13 cellular contexts compared by ENCODE assay signal in the genomic region with DNA sequence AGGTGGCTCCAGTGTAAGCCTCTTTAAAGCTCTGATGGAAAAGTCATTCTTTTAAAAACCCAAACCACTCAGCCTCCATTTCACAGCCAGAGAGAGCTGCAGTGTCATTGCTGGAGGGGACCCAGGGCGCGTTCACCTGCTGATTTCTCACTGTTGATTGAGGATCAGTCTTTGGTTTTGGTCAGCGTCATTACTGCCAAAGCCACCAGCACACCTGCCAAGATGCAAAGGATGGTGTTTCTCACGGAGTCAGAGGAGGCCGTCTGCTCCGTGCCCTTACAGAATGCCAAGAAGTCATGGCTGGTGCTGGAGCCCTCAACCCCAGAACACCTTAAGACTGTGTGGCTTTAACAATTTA. TPM values are rescaled to one million over a fixed set of nuclear protein-coding genes. Genes with fewer than 3 reads are reported as not detected.
A peak's percentile ranks its signal among the peaks of the same experiment; 100 is the strongest.
DNase-seq lines count a peak whose midpoint lies in the region; ATAC-seq and TF ChIP-seq lines count a peak whose summit lies in the region.
"Had no signal": no experiment of that assay in that cellular context is flagged by ENCODE, and none has a peak within 500 bp of the region (broad histone marks: within the 10 kb centered on the region; RNA-seq: fewer than 3 reads in every experiment).

No MANE protein-coding gene starts in this region.

- H3K9me3 ChIP-seq in right atrium auricular region: no peaks in the 10 kb centered on the region
- no peaks in the 10 kb centered on the region for H3K9me3 ChIP-seq in PC-3 (ENCODE audit: low read length)
- H3K9me3 ChIP-seq: colonic mucosa, gastrocnemius medialis had no signal

- no peaks in the 10 kb centered on the region for H3K79me2 ChIP-seq in PC-3 (ENCODE audit: low read length)

- H3F3A ChIP-seq in PC-3 (ENCODE audit: low read length, unreplicated experiment): no peaks in the 10 kb centered on the region

- DNase-seq in right atrium auricular region (ENCODE audit: low spot score) (peak; percentile 30), cardiac septum (ENCODE audit: low spot score) (no peak), PC-3 (no peak), NCI-H2171 treated with DMSO at 0.1 percent for 48 hours (lab: John Stamatoyannopoulos, UW) (no peak), H4 (ENCODE audit: low spot score) (no peak), iPS-NIHi7 (ENCODE audit: extremely low spot score) (no peak)
- DNase-seq: activated B cell treated with CpG ODN at 0.5 μM for 24 hours had no signal

- H3K4me3 ChIP-seq in right atrium auricular region: no peak overlapping the region
- H3K4me3 ChIP-seq in PC-3 (ENCODE audit: low read length): peak overlapping the region; percentile 67
- H3K4me3 ChIP-seq: colonic mucosa, gastrocnemius medialis had no signal

- H3K4me1 ChIP-seq in right atrium auricular region: no peaks in the 10 kb centered on the region
- H3K4me1 ChIP-seq in PC-3 (ENCODE audit: insufficient read depth, low read length): peaks cover 3% of the 10 kb centered on the region; the same call in 1 of the 2 replicates
- H3K4me1 ChIP-seq: colonic mucosa had no signal

- POLR2A ChIA-PET in PC-3 (lab: Charles Lee; ENCODE audit: unreplicated experiment): no interaction called here

- no peak overlapping the region for H3K9ac ChIP-seq in PC-3 (ENCODE audit: low read length)

- peak overlapping the region; percentile 80 for H2AFZ ChIP-seq in PC-3 (ENCODE audit: low read length)

- H3K27ac ChIP-seq in right atrium auricular region (no peak overlapping the region), PC-3 (ENCODE audit: low read length) (no peak overlapping the region)
- H3K27ac ChIP-seq: colonic mucosa, gastrocnemius medialis, HL-60 had no signal

- H3K36me3 ChIP-seq in right atrium auricular region (no peaks in the 10 kb centered on the region), PC-3 (ENCODE audit: low read depth, low read length) (no peaks in the 10 kb centered on the region)
- H3K36me3 ChIP-seq: colonic mucosa, gastrocnemius medialis had no signal

- no peaks in the 10 kb centered on the region for H4K20me1 ChIP-seq in PC-3 (ENCODE audit: low read length)

- ATAC-seq in PC-3 (peak; percentile 28), esophagus mucosa (peak; percentile 13), HG03045 (IDR thresholded peaks at IDR 0.05; ENCODE audit: unreplicated experiment) (no peak)

- no peak for TF ChIP-seq CTCF in right atrium auricular region (IDR thresholded peaks at IDR 0.05)
- TF ChIP-seq CTCF in PC-3 (conservative IDR thresholded peaks at IDR 0.05; ENCODE audit: low read depth, low read length): no peak

- no peaks in the 10 kb centered on the region for H3K27me3 ChIP-seq in right atrium auricular region
- no peaks in the 10 kb centered on the region for H3K27me3 ChIP-seq in PC-3 (ENCODE audit: low read length)
- H3K27me3 ChIP-seq: colonic mucosa, gastrocnemius medialis had no signal

- no TSS peak for BruUV-seq in PC-3 (replicated peaks; lab: Mats Ljungman, UMichigan)

- H3K4me2 ChIP-seq in PC-3 (ENCODE audit: low read length): peak overlapping the region; percentile 73

- CTCF ChIA-PET in PC-3 (lab: Charles Lee): interaction anchor here (0.5 to 3.0 kb wide), 5 partner anchors 34 to 184 kb away, joined by 3 to 19 read pairs (median 4); no protein-coding TSS in a partner anchor

- intact Hi-C loops in cardiac septum (cut with DNase I) (loop anchor here (5.0 kb wide), 1 partner anchor 357 kb away; no protein-coding TSS in a partner anchor), PC-3 (cut with micrococcal nuclease) (loop anchor here (1.0 to 10.0 kb wide), 3 partner anchors 65 to 357 kb away; partner anchors contain the start of gene JDP2)

- no peaks in the 10 kb centered on the region for H3K9me2 ChIP-seq in PC-3 (replicated peaks; ENCODE audit: low read length)

RNA-seq across cellular contexts. Expression of gene BATF, which starts 32.8 kb away (rescaled TPM):
- total RNA-seq in right atrium auricular region (1 to 10 TPM; 1.4 to 6.2 TPM), cardiac septum (0.65 TPM), PC-3 (2014; rRNA removed) (not detected in 2 replicates), esophagus mucosa (0.84 TPM)
- not detected in 2 replicates for total RNA-seq in H4 (2014; rRNA removed; shearing (Covaris generic))
- total RNA-seq: astrocyte had no signal
